8 cellular contexts compared by ENCODE assay signal in genomic region chr7:102287465-102288146, GRCh38. TPM values are rescaled to one million over a fixed set of nuclear protein-coding genes. Genes with fewer than 3 reads are reported as not detected.
DNase-seq lines count a peak whose midpoint lies in the region; ATAC-seq and TF ChIP-seq lines count a peak whose summit lies in the region.

No MANE protein-coding gene starts in this region.

- WGBS in prostate gland, result 1% methylated on average over 35 of the region's 37 CpGs

- POLR2A ChIA-PET in activated CD4-positive, alpha-beta T cell treated with anti-CD3 and anti-CD28 coated beads, Interleukin-2, amount 10 ng/mL, durations not matched to agents 7 days and 5 days (lab: Charles Lee), result no interaction called here

- peak overlapping the region; percentile 19 for H3K4me3 Mint-ChIP-seq in activated CD4-positive, alpha-beta T cell treated with anti-CD3 and anti-CD28 coated beads, Interleukin-2, amount 10 ng/mL, durations not matched to agents 7 days and 5 days
- peak overlapping the region; percentile 56 for H3K4me3 Mint-ChIP-seq in activated T-helper 17 cell treated with anti-CD3 and anti-CD28 coated beads, Interleukin-2, amount 50 U/mL, for 72 hours

- H3K27me3 Mint-ChIP-seq in activated CD4-positive, alpha-beta T cell treated with anti-CD3 and anti-CD28 coated beads, Interleukin-2, amount 10 ng/mL, durations not matched to agents 7 days and 5 days, result peaks cover 20% of the 10 kb centered on the region
- H3K27me3 Mint-ChIP-seq in activated T-helper 17 cell treated with anti-CD3 and anti-CD28 coated beads, Interleukin-2, amount 50 U/mL, for 72 hours, result no peaks in the 10 kb centered on the region

- no peak overlapping the region for H3K27ac Mint-ChIP-seq in activated CD4-positive, alpha-beta T cell treated with anti-CD3 and anti-CD28 coated beads, Interleukin-2, amount 10 ng/mL, durations not matched to agents 7 days and 5 days
- H3K27ac Mint-ChIP-seq in activated T-helper 17 cell treated with anti-CD3 and anti-CD28 coated beads, Interleukin-2, amount 50 U/mL, for 72 hours, result no peak overlapping the region

- peaks cover 16% of the 10 kb centered on the region for H3K27me3 ChIP-seq in left ventricle myocardium inferior (ENCODE audit: low read depth)
- no peaks in the 10 kb centered on the region for H3K27me3 ChIP-seq in prostate gland (replicated peaks; ENCODE audit: insufficient read depth)

- no peak for TF ChIP-seq CTCF in left ventricle myocardium inferior (IDR thresholded peaks at IDR 0.05; ENCODE audit: borderline replicate concordance)
- no peak for TF ChIP-seq CTCF in prostate gland (IDR thresholded peaks at IDR 0.05)

- intact Hi-C loops in left ventricle myocardium inferior (cut with micrococcal nuclease), result no loop called here
- intact Hi-C loops in prostate gland (cut with DNase I), result no loop called here

- peaks cover 28% of the 10 kb centered on the region for H3K4me1 Mint-ChIP-seq in activated CD4-positive, alpha-beta T cell treated with anti-CD3 and anti-CD28 coated beads, Interleukin-2, amount 10 ng/mL, durations not matched to agents 7 days and 5 days
- H3K4me1 Mint-ChIP-seq in activated T-helper 17 cell treated with anti-CD3 and anti-CD28 coated beads, Interleukin-2, amount 50 U/mL, for 72 hours, result peaks cover 19% of the 10 kb centered on the region

- H3K27ac ChIP-seq in left ventricle myocardium inferior (replicated peaks), result peak overlapping the region; percentile 50
- H3K27ac ChIP-seq in prostate gland, result peak overlapping the region; percentile 50 to 60

- TF ChIP-seq POLR2A in prostate gland (IDR thresholded peaks at IDR 0.05), result no peak

- H3K36me3 Mint-ChIP-seq in activated CD4-positive, alpha-beta T cell treated with anti-CD3 and anti-CD28 coated beads, Interleukin-2, amount 10 ng/mL, durations not matched to agents 7 days and 5 days (ENCODE audit: low read depth), result no peaks in the 10 kb centered on the region
- no peaks in the 10 kb centered on the region for H3K36me3 Mint-ChIP-seq in activated T-helper 17 cell treated with anti-CD3 and anti-CD28 coated beads, Interleukin-2, amount 50 U/mL, for 72 hours (ENCODE audit: low read depth)

- CTCF ChIA-PET in activated CD4-positive, alpha-beta T cell treated with anti-CD3 and anti-CD28 coated beads, Interleukin-2, amount 10 ng/mL, durations not matched to agents 7 days and 5 days (lab: Charles Lee), result interaction anchor here (0.6 to 2.0 kb wide), 4 partner anchors 14 to 107 kb away, joined by 3 to 6 read pairs (median 4); no protein-coding TSS in a partner anchor

- ATAC-seq in activated T-helper 17 cell treated with anti-CD3 and anti-CD28 coated beads, Interleukin-2, amount 50 U/mL, for 72 hours (replicated peaks), result no peak
- no peak for ATAC-seq in HG02759 (IDR thresholded peaks at IDR 0.05; ENCODE audit: unreplicated experiment)

- no peaks in the 10 kb centered on the region for H3K9me3 Mint-ChIP-seq in activated CD4-positive, alpha-beta T cell treated with anti-CD3 and anti-CD28 coated beads, Interleukin-2, amount 10 ng/mL, durations not matched to agents 7 days and 5 days
- H3K9me3 Mint-ChIP-seq in activated T-helper 17 cell treated with anti-CD3 and anti-CD28 coated beads, Interleukin-2, amount 50 U/mL, for 72 hours, result no peaks in the 10 kb centered on the region

- H3K9me3 ChIP-seq in left ventricle myocardium inferior (replicated peaks) (no peaks in the 10 kb centered on the region), prostate gland (no peaks in the 10 kb centered on the region)

- peaks cover 34% of the 10 kb centered on the region for H3K4me1 ChIP-seq in left ventricle myocardium inferior
- H3K4me1 ChIP-seq in prostate gland (replicated peaks), result peaks cover 6% of the 10 kb centered on the region

- peak overlapping the region; percentile 91 for H3K4me3 ChIP-seq in left ventricle myocardium inferior
- peak overlapping the region; percentile 63 to 75 for H3K4me3 ChIP-seq in prostate gland

- no peak for DNase-seq in activated CD4-positive, alpha-beta T cell treated with anti-CD3 and anti-CD28 coated beads, Interleukin-2, amount 10 ng/mL, durations not matched to agents 7 days and 5 days
- no peak for DNase-seq in activated CD4-positive, alpha-beta T cell treated with anti-CD3 and anti-CD28 coated beads, Interleukin-2, amount 50 U/mL, for 1 hour
- DNase-seq in M059J (ENCODE audit: low read depth) (peak; percentile 53), left ventricle myocardium inferior (no peak), prostate gland (ENCODE audit: low spot score) (no peak)
- DNase-seq in activated CD4-positive, CD25-positive, alpha-beta regulatory T cell treated with anti-CD3 and anti-CD28 coated beads, Interleukin-2, amount 50 U/mL, for 72 hours, result no peak

- H3K36me3 ChIP-seq in left ventricle myocardium inferior (no peaks in the 10 kb centered on the region), prostate gland (no peaks in the 10 kb centered on the region)

RNA-seq across cellular contexts. Expression of gene SH2B2, which starts 0.9 kb away (rescaled TPM):
- under 1 TPM; 0.12 to 0.50 TPM for total RNA-seq in activated CD4-positive, alpha-beta T cell treated with anti-CD3 and anti-CD28 coated beads, Interleukin-2, amount 10 ng/mL, durations not matched to agents 7 days and 5 days
- 0.44 and 5.1 TPM in 2 replicates for total RNA-seq in M059J (2014; rRNA removed; shearing (Covaris generic))
- total RNA-seq in activated T-helper 17 cell treated with anti-CD3 and anti-CD28 coated beads, Interleukin-2, amount 50 U/mL, for 72 hours, result 10 to 100 TPM in 1 of 2 donors, 1 to 10 TPM in 1; 1.7 to 14.2 TPM
- total RNA-seq in left ventricle myocardium inferior, result 1.0 TPM
- total RNA-seq in prostate gland, result 10 to 100 TPM in 1 of 2 donors, 1 to 10 TPM in 1; 7.7 to 22.3 TPM
